ENCODE assay signal across 21 cellular contexts in genomic region chr15:41857316-41857715, GRCh38.
"Had no signal": no experiment of that assay in that cellular context is flagged by ENCODE, and none has a peak within 500 bp of the region (broad histone marks: within the 10 kb centered on the region; RNA-seq: fewer than 3 reads in every experiment).

No MANE protein-coding gene starts in this region.

- H3K27me3 ChIP-seq: neural progenitor cell, ovary, upper lobe of left lung, vagina had no signal

- H3K27ac ChIP-seq: left ventricle myocardium inferior, neural progenitor cell, ovary, sigmoid colon, spleen, transverse colon, upper lobe of left lung, vagina had no signal

- H3K9me3 ChIP-seq: left ventricle myocardium inferior, ovary, sigmoid colon, spleen, transverse colon, upper lobe of left lung, vagina had no signal

- ATAC-seq: natural killer cell; right cardiac atrium; stimulated activated effector memory CD8-positive, alpha-beta T cell treated with anti-CD3 and anti-CD28 coated beads, Interleukin-12 subunit alpha, Interleukin-12 subunit beta, amount 100 ng/mL, for 72 hours had no signal

- FAIRE-seq: small intestine had no signal

- H2AFZ ChIP-seq: neural progenitor cell had no signal

- H3K4me1 ChIP-seq: sigmoid colon, transverse colon, vagina had no signal

- DNase-seq: hypothalamus; islet precursor cell; left ventricle myocardium inferior; mesendoderm; naive B cell; natural killer cell; nephron progenitor cell; ovary; retina; right cardiac atrium; sigmoid colon; small intestine; spleen; stimulated activated CD4-positive, alpha-beta T cell treated with anti-CD3 and anti-CD28 coated beads, Interleukin-4, amount 100 ng/mL, for 24 hours; stimulated activated naive CD4-positive, alpha-beta T cell; transverse colon had no signal

- H3K9ac ChIP-seq: neural progenitor cell had no signal

- H3K4me2 ChIP-seq: neural progenitor cell had no signal

- H3K36me3 ChIP-seq: left ventricle myocardium inferior, neural progenitor cell, ovary, sigmoid colon, spleen, transverse colon, upper lobe of left lung, vagina had no signal

- H3K4me3 ChIP-seq: left ventricle myocardium inferior, lung, neural progenitor cell, ovary, sigmoid colon, spleen, transverse colon, upper lobe of left lung, vagina had no signal
